Comparison of ENCODE assay signal across 27 cellular contexts in genomic region chr3:161166051-161166450, GRCh38.
"Had no signal": no experiment of that assay in that cellular context is flagged by ENCODE, and none has a peak within 500 bp of the region (broad histone marks: within the 10 kb centered on the region; RNA-seq: fewer than 3 reads in every experiment).

No MANE protein-coding gene starts in this region.

- H3K4me3 ChIP-seq: stomach, suprapubic skin, testis, thoracic aorta, thyroid gland, tibial artery, tibial nerve, transverse colon, upper lobe of left lung, upper lobe of right lung, uterus, vagina had no signal

- H3K27ac ChIP-seq: stomach, suprapubic skin, testis, thoracic aorta, thyroid gland, tibial artery, tibial nerve, transverse colon, upper lobe of left lung, upper lobe of right lung, uterus, vagina had no signal

- H3K9me3 ChIP-seq: suprapubic skin, testis, thyroid gland, tibial nerve, upper lobe of left lung, upper lobe of right lung, uterus, vagina had no signal

- H3K36me3 ChIP-seq: stomach, suprapubic skin, thoracic aorta, thyroid gland, tibial artery, tibial nerve, transverse colon, upper lobe of left lung, upper lobe of right lung, uterus, vagina had no signal

- DNase-seq: stimulated activated CD4-positive, alpha-beta T cell treated with anti-CD3 and anti-CD28 coated beads, Interleukin-2, amount 100 ng/mL, for 48 hours; stimulated activated CD4-positive, alpha-beta T cell treated with anti-CD3 and anti-CD28 coated beads, Interleukin-4, amount 100 ng/mL, for 1 hour; stimulated activated CD4-positive, alpha-beta T cell treated with anti-CD3 and anti-CD28 coated beads, Interleukin-4, amount 100 ng/mL, for 24 hours; stimulated activated CD4-positive, alpha-beta T cell treated with anti-CD3 and anti-CD28 coated beads, Interleukin-4, amount 100 ng/mL, for 4 hours; stimulated activated CD8-positive, alpha-beta memory T cell treated with anti-CD3 and anti-CD28 coated beads, Interleukin-4, amount 100 ng/mL, for 48 hours; stimulated activated naive B cell treated with anti-CD40 and anti-IgM and Interleukin-4, amounts not matched to agents 10 μg/mL and 1 μg/mL and 100 μg/mL, for 72 hours; stimulated activated naive CD4-positive, alpha-beta T cell; stimulated activated naive CD4-positive, alpha-beta T cell treated with Interleukin-2 at 50 U/mL for 16 hours; stimulated activated naive CD8-positive, alpha-beta T cell treated with anti-CD3 and anti-CD28 coated beads, Interleukin-15, amount 100 ng/mL, for 72 hours; stimulated activated naive CD8-positive, alpha-beta T cell treated with anti-CD3 and anti-CD28 coated beads, Interleukin-15, Interleukin-2, amounts not matched to agents 100 U/mL and 50 U/mL, for 24 hours; stomach; substantia nigra; testis; thyroid gland; tibial artery; transverse colon; trophoblast cell; upper lobe of left lung; upper lobe of right lung; uterus had no signal

- FAIRE-seq: urothelium cell line had no signal

- ATAC-seq: stimulated activated effector memory CD8-positive, alpha-beta T cell treated with anti-CD3 and anti-CD28 coated beads, Interleukin-12 subunit alpha, Interleukin-12 subunit beta, amount 100 ng/mL, for 72 hours; stimulated activated memory B cell treated with anti-CD40 and anti-IgM and Interleukin-4, amounts not matched to agents 10 μg/mL and 1 μg/mL and 100 μg/mL, for 72 hours; stimulated activated naive B cell treated with anti-CD40 and anti-IgM and Interleukin-4, amounts not matched to agents 10 μg/mL and 1 μg/mL and 100 μg/mL, for 72 hours; stimulated activated naive CD8-positive, alpha-beta T cell treated with anti-CD3 and anti-CD28 coated beads, Interleukin-15, amount 100 ng/mL, for 72 hours; stimulated activated naive CD8-positive, alpha-beta T cell treated with anti-CD3 and anti-CD28 coated beads, Interleukin-15, Interleukin-2, amounts not matched to agents 100 U/mL and 50 U/mL, for 24 hours; upper lobe of right lung had no signal

- H3K4me1 ChIP-seq: stomach, suprapubic skin, testis, thyroid gland, tibial nerve, transverse colon, upper lobe of right lung, uterus, vagina had no signal

- H3K27me3 ChIP-seq: stomach, suprapubic skin, testis, thyroid gland, tibial artery, tibial nerve, transverse colon, upper lobe of left lung, upper lobe of right lung, uterus, vagina had no signal
